Comparison of ENCODE assay signal across 8 cellular contexts in the genomic region with DNA sequence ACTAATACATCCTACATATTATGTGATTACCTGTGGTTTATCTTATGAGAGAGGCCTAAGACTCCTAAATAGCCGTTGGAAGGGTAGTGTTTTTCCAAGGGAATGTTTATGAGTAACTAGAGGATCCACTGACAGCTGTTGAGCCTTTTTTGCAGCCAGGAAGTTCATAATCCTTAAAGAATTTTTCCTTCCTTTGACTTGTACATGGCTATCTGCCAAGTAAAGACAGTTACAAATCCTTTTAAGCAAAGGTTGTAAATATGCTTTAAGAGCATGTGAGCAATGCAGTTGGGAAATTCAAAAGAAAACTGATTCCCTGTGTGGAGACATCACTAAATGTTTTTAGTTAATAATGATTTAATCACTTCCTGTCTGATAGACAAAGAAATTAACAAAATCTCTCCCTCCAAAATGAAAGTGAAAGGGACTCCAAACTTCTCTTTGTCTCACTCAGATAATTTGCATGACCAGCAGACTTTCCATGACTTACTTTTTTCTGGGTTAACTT.
DNase-seq lines count a peak whose midpoint lies in the region; ATAC-seq lines count a peak whose summit lies in the region.

No MANE protein-coding gene starts in this region.

- peak; percentile 77 for ATAC-seq in GM21619 (IDR thresholded peaks at IDR 0.05; ENCODE audit: unreplicated experiment)

- DNase-seq in Daoy (ENCODE audit: low read depth) (peak; percentile 24), LoVo (ENCODE audit: low spot score) (peak; percentile 63), brain pericyte (ENCODE audit: low read depth, low spot score) (peak; percentile 15), myocyte (ENCODE audit: low read depth) (peak; percentile 84), NCI-H1105 treated with DMSO at 0.1 percent for 48 hours (lab: John Stamatoyannopoulos, UW) (no peak), activated gamma-delta T cell (lab: John Stamatoyannopoulos, UW) (no peak)
- DNase-seq in central memory CD4-positive, alpha-beta T cell = no peak

Comparison
In these comparisons a context has a peak if more than half of its experiments do, and no peak if none do; other contexts are left out.
1. DNase-seq: peak in Daoy (single experiment), LoVo (single experiment), brain pericyte (single experiment) and myocyte (single experiment); none in NCI-H1105 treated with DMSO at 0.1 percent for 48 hours (single experiment), central memory CD4-positive, alpha-beta T cell (single experiment) and activated gamma-delta T cell (single experiment).